In the genomic region with DNA sequence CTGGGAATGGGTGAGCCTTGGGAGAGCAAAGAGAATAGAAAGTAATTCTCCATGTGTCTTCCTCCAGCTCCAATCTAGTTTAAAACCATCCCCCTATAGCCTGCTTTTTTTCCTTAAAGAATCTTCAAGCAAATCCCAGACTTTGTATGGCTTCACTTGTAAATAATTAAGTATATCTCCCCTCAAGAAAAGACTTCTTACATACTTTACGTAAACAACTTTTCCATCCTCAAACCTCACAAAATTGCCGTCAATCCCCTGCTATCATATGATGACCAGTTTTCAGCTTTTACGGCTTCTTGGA, we compare ENCODE assay signal across 11 cellular contexts.
DNase-seq lines count a peak whose midpoint lies in the region; ATAC-seq and TF ChIP-seq lines count a peak whose summit lies in the region.
"Had no signal": no experiment of that assay in that cellular context is flagged by ENCODE, and none has a peak within 500 bp of the region (broad histone marks: within the 10 kb centered on the region; RNA-seq: fewer than 3 reads in every experiment).

No MANE protein-coding gene starts in this region.

- no peak for ATAC-seq in GM18861 (IDR thresholded peaks at IDR 0.05; ENCODE audit: unreplicated experiment)

- no peak overlapping the region for H3K4me3 Mint-ChIP-seq in mesothelial cell of epicardium
- H3K4me3 Mint-ChIP-seq in activated T-cell treated with anti-CD3 and anti-CD28 coated beads, Interleukin-2, amount 50 U/mL, for 24 hours = no peak overlapping the region

- H3K9me3 Mint-ChIP-seq in mesothelial cell of epicardium = no peaks in the 10 kb centered on the region
- no peaks in the 10 kb centered on the region for H3K9me3 Mint-ChIP-seq in activated T-cell treated with anti-CD3 and anti-CD28 coated beads, Interleukin-2, amount 50 U/mL, for 24 hours

- no peak overlapping the region for H3K27ac Mint-ChIP-seq in mesothelial cell of epicardium
- H3K27ac Mint-ChIP-seq in activated T-cell treated with anti-CD3 and anti-CD28 coated beads, Interleukin-2, amount 50 U/mL, for 24 hours = no peak overlapping the region

- peak; percentile 67 for TF ChIP-seq CTCF in 22Rv1 (IDR thresholded peaks at IDR 0.05)
- TF ChIP-seq CTCF in LNCAP (IDR thresholded peaks at IDR 0.05) = peak; percentile 35
- peak; percentile 56 for TF ChIP-seq CTCF in mesothelial cell of epicardium (IDR thresholded peaks at IDR 0.05; ENCODE audit: unreplicated experiment)

- peak; percentile 22 for DNase-seq in cerebellar cortex (ENCODE audit: low spot score)
- DNase-seq in mesothelial cell of epicardium (ENCODE audit: low spot score in 2 of 2, unreplicated experiment in 2 of 2) = no peak
- DNase-seq in NCI-H524 treated with DMSO at 0.1 percent for 48 hours (lab: John Stamatoyannopoulos, UW) = no peak
- no peak for DNase-seq in germinal center (ENCODE audit: low spot score)
- no peak for DNase-seq in activated T-cell treated with anti-CD3 and anti-CD28 coated beads, Interleukin-2, amount 50 U/mL, for 24 hours
- DNase-seq: DND-41, NCI-H510A had no signal

- H3K4me1 Mint-ChIP-seq in mesothelial cell of epicardium = peaks cover 5% of the 10 kb centered on the region
- peaks cover 3% of the 10 kb centered on the region for H3K4me1 Mint-ChIP-seq in activated T-cell treated with anti-CD3 and anti-CD28 coated beads, Interleukin-2, amount 50 U/mL, for 24 hours (ENCODE audit: low read depth)

- H3K36me3 Mint-ChIP-seq in mesothelial cell of epicardium = no peaks in the 10 kb centered on the region
- no peaks in the 10 kb centered on the region for H3K36me3 Mint-ChIP-seq in activated T-cell treated with anti-CD3 and anti-CD28 coated beads, Interleukin-2, amount 50 U/mL, for 24 hours (ENCODE audit: low read depth)

- H3K27ac ChIP-seq in 22Rv1 = no peak overlapping the region
- H3K27ac ChIP-seq: BLaER1 treated with 17β-estradiol and CSF1 and Interleukin-3, amounts not matched to agents 10 nM and 100 nM had no signal

- H3K27me3 Mint-ChIP-seq in mesothelial cell of epicardium (ENCODE audit: low read depth) = peaks cover 84% of the 10 kb centered on the region
- H3K27me3 Mint-ChIP-seq in activated T-cell treated with anti-CD3 and anti-CD28 coated beads, Interleukin-2, amount 50 U/mL, for 24 hours = peaks cover 80% of the 10 kb centered on the region
